Comparison of ENCODE assay signal across 2 cellular contexts in the genomic region with DNA sequence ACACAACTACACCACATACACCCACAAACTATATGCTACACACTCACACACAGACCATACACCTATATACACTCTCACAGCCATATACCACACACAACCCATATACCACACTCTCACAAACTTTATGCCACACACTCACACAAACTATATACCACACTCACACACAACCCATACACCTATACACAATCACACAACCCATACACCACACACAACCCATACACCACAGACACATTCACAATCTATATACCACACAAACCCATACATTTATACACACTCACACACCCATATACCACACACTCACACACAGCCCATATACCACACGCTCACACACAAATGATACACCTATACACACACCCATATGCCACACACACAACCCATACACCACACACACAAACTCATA.
TF ChIP-seq lines count a peak whose summit lies in the region.

No MANE protein-coding gene starts in this region.

TF ChIP-seq in GM12878, 131 proteins besides CTCF, POLR2A, EP300 and RAD21 (continued from another document):
- TF ChIP-seq, protein P1, sequence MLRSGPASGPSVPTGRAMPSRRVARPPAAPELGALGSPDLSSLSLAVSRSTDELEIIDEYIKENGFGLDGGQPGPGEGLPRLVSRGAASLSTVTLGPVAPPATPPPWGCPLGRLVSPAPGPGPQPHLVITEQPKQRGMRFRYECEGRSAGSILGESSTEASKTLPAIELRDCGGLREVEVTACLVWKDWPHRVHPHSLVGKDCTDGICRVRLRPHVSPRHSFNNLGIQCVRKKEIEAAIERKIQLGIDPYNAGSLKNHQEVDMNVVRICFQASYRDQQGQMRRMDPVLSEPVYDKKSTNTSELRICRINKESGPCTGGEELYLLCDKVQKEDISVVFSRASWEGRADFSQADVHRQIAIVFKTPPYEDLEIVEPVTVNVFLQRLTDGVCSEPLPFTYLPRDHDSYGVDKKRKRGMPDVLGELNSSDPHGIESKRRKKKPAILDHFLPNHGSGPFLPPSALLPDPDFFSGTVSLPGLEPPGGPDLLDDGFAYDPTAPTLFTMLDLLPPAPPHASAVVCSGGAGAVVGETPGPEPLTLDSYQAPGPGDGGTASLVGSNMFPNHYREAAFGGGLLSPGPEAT (IDR thresholded peaks at IDR 0.05; ENCODE audit: low read depth): 0 out of 2 replicates have a peak, but pooled peaks have one; percentile 32

TF ChIP-seq in HepG2, 621 proteins besides CTCF, POLR2A, EP300 and RAD21 (continued from another document):
- TF ChIP-seq ATF5 (CRISPR knock-in tag; IDR thresholded peaks at IDR 0.05; ENCODE audit: low read depth) (no peak), SP1 (IDR thresholded peaks at IDR 0.05) (no peak), SP1 (CRISPR knock-in tag; IDR thresholded peaks at IDR 0.05) (no peak), HDAC2 (CRISPR knock-in tag; IDR thresholded peaks at IDR 0.05) (no peak), ZNF3 (CRISPR knock-in tag; IDR thresholded peaks at IDR 0.05) (no peak), ATF6 (CRISPR knock-in tag; conservative IDR thresholded peaks at IDR 0.05) (no peak)
- TF ChIP-seq, protein P2, sequence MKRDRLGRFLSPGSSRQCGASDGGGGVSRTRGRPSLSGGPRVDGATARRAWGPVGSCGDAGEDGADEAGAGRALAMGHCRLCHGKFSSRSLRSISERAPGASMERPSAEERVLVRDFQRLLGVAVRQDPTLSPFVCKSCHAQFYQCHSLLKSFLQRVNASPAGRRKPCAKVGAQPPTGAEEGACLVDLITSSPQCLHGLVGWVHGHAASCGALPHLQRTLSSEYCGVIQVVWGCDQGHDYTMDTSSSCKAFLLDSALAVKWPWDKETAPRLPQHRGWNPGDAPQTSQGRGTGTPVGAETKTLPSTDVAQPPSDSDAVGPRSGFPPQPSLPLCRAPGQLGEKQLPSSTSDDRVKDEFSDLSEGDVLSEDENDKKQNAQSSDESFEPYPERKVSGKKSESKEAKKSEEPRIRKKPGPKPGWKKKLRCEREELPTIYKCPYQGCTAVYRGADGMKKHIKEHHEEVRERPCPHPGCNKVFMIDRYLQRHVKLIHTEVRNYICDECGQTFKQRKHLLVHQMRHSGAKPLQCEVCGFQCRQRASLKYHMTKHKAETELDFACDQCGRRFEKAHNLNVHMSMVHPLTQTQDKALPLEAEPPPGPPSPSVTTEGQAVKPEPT (CRISPR knock-in tag; IDR thresholded peaks at IDR 0.05; ENCODE audit: low read depth): no peak
